13 cellular contexts compared by ENCODE assay signal in genomic region chr10:132551808-132552130, GRCh38. TPM values are rescaled to one million over a fixed set of nuclear protein-coding genes. Genes with fewer than 3 reads are reported as not detected.
A peak's percentile ranks its signal among the peaks of the same experiment; 100 is the strongest.
DNase-seq lines count a peak whose midpoint lies in the region; ATAC-seq and TF ChIP-seq lines count a peak whose summit lies in the region.
"Had no signal": no experiment of that assay in that cellular context is flagged by ENCODE, and none has a peak within 500 bp of the region (broad histone marks: within the 10 kb centered on the region; RNA-seq: fewer than 3 reads in every experiment).

No MANE protein-coding gene starts in this region.

- no peaks in the 10 kb centered on the region for H3K27me3 ChIP-seq in CD4-positive, alpha-beta T cell (ENCODE audit: control insufficient read depth, insufficient read depth, low read length)
- no peaks in the 10 kb centered on the region for H3K27me3 ChIP-seq in foreskin keratinocyte
- H3K27me3 ChIP-seq: gastroesophageal sphincter had no signal

- H3K27ac ChIP-seq in CD4-positive, alpha-beta T cell (ENCODE audit: low read depth, low read length), result no peak overlapping the region
- no peak overlapping the region for H3K27ac ChIP-seq in foreskin keratinocyte
- H3K27ac ChIP-seq: gastroesophageal sphincter had no signal

- no peaks in the 10 kb centered on the region for H3K9me3 Mint-ChIP-seq in CD4-positive, alpha-beta T cell
- H3K9me3 Mint-ChIP-seq in central memory CD8-positive, alpha-beta T cell, result no peaks in the 10 kb centered on the region

- H3K36me3 Mint-ChIP-seq in CD4-positive, alpha-beta T cell (ENCODE audit: low read depth), result no peaks in the 10 kb centered on the region
- no peaks in the 10 kb centered on the region for H3K36me3 Mint-ChIP-seq in central memory CD8-positive, alpha-beta T cell (ENCODE audit: insufficient read depth)

- no peak for ATAC-seq in CD4-positive, alpha-beta T cell (ENCODE audit: poor library complexity)
- peak; percentile 10 for ATAC-seq in GM19351 (IDR thresholded peaks at IDR 0.05; ENCODE audit: unreplicated experiment)
- peak; percentile 17 for ATAC-seq in HG03432 (IDR thresholded peaks at IDR 0.05; ENCODE audit: unreplicated experiment)
- peak; percentile 15 for ATAC-seq in central memory CD8-positive, alpha-beta T cell (replicated peaks; ENCODE audit: extremely low read depth, poor library complexity, severe bottlenecking)
- ATAC-seq in foreskin keratinocyte, result no peak
- ATAC-seq: gastroesophageal sphincter, left lobe of liver had no signal

- no peak for DNase-seq in CD4-positive, alpha-beta T cell
- no peak for DNase-seq in central memory CD8-positive, alpha-beta T cell (ENCODE audit: low spot score in 2 of 2)
- no peak for DNase-seq in foreskin keratinocyte
- DNase-seq in RKO (ENCODE audit: low spot score), result no peak
- no peak for DNase-seq in NCI-H1105 (lab: John Stamatoyannopoulos, UW)
- DNase-seq in glomerular visceral epithelial cell (ENCODE audit: extremely low spot score), result no peak
- DNase-seq: NCI-H1694 treated with DMSO at 0.1 percent for 48 hours, occipital lobe, T1000 had no signal

- no peak for TF ChIP-seq CTCF in CD4-positive, alpha-beta T cell (IDR thresholded peaks at IDR 0.05)
- TF ChIP-seq CTCF in foreskin keratinocyte (conservative IDR thresholded peaks at IDR 0.05), result no peak

- POLR2A ChIA-PET in CD4-positive, alpha-beta T cell (lab: Charles Lee), result interaction anchor here (1.0 to 2.0 kb wide), 4 partner anchors 11 to 105 kb away, joined by 3 to 11 read pairs (median 6); no protein-coding TSS in a partner anchor

- no peaks in the 10 kb centered on the region for H3K4me1 ChIP-seq in foreskin keratinocyte

- CTCF ChIA-PET in CD4-positive, alpha-beta T cell (lab: Charles Lee), result no interaction called here

- no peaks in the 10 kb centered on the region for H3K9me3 ChIP-seq in CD4-positive, alpha-beta T cell (ENCODE audit: control insufficient read depth, low read length)
- H3K9me3 ChIP-seq: gastroesophageal sphincter had no signal

- H3K27ac Mint-ChIP-seq in CD4-positive, alpha-beta T cell, result peak overlapping the region; percentile 80
- no peak overlapping the region for H3K27ac Mint-ChIP-seq in central memory CD8-positive, alpha-beta T cell (ENCODE audit: low read depth)

- H3K4me3 Mint-ChIP-seq in CD4-positive, alpha-beta T cell, result peak overlapping the region; percentile 87
- peak overlapping the region; percentile 15 for H3K4me3 Mint-ChIP-seq in central memory CD8-positive, alpha-beta T cell

- peaks cover 32% of the 10 kb centered on the region for H3K4me1 Mint-ChIP-seq in CD4-positive, alpha-beta T cell (ENCODE audit: low read depth)
- H3K4me1 Mint-ChIP-seq in central memory CD8-positive, alpha-beta T cell, result peaks cover 23% of the 10 kb centered on the region

- intact Hi-C loops in CD4-positive, alpha-beta T cell (cut with DNase I, micrococcal nuclease), result loop anchor here (2.0 to 5.0 kb wide), 2 partner anchors 15 to 94 kb away; partner anchors contain the start of gene INPP5A (in 1 of the 2)

- H3K27me3 Mint-ChIP-seq in CD4-positive, alpha-beta T cell, result no peaks in the 10 kb centered on the region
- no peaks in the 10 kb centered on the region for H3K27me3 Mint-ChIP-seq in central memory CD8-positive, alpha-beta T cell

RNA-seq across cellular contexts. Expression of gene INPP5A, which starts 14.2 kb away (rescaled TPM):
- 10 to 100 TPM; 22.0 to 24.8 TPM for total RNA-seq in CD4-positive, alpha-beta T cell
- 16.2 and 16.7 TPM in 2 replicates for total RNA-seq in foreskin keratinocyte
- polyA plus RNA-seq in foreskin keratinocyte, result 8.8 and 10.6 TPM in 2 replicates

Comparison
In these comparisons a context has a peak if more than half of its experiments do, and no peak if none do; other contexts are left out.
1. ATAC-seq: peak in GM19351 (single experiment), HG03432 (single experiment) and central memory CD8-positive, alpha-beta T cell (single experiment); none in CD4-positive, alpha-beta T cell (single experiment) and foreskin keratinocyte (single experiment).